Comparison of ENCODE assay signal across 1 cellular context in genomic region chr4:46016306-46016705, GRCh38.
TF ChIP-seq lines count a peak whose summit lies in the region.

No MANE protein-coding gene starts in this region.

TF ChIP-seq in HEK293, 187 proteins besides CTCF, POLR2A, EP300 and RAD21 (continued from another document):
- TF ChIP-seq, protein P1, sequence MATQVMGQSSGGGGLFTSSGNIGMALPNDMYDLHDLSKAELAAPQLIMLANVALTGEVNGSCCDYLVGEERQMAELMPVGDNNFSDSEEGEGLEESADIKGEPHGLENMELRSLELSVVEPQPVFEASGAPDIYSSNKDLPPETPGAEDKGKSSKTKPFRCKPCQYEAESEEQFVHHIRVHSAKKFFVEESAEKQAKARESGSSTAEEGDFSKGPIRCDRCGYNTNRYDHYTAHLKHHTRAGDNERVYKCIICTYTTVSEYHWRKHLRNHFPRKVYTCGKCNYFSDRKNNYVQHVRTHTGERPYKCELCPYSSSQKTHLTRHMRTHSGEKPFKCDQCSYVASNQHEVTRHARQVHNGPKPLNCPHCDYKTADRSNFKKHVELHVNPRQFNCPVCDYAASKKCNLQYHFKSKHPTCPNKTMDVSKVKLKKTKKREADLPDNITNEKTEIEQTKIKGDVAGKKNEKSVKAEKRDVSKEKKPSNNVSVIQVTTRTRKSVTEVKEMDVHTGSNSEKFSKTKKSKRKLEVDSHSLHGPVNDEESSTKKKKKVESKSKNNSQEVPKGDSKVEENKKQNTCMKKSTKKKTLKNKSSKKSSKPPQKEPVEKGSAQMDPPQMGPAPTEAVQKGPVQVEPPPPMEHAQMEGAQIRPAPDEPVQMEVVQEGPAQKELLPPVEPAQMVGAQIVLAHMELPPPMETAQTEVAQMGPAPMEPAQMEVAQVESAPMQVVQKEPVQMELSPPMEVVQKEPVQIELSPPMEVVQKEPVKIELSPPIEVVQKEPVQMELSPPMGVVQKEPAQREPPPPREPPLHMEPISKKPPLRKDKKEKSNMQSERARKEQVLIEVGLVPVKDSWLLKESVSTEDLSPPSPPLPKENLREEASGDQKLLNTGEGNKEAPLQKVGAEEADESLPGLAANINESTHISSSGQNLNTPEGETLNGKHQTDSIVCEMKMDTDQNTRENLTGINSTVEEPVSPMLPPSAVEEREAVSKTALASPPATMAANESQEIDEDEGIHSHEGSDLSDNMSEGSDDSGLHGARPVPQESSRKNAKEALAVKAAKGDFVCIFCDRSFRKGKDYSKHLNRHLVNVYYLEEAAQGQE (tag by site-specific recombination; IDR thresholded peaks at IDR 0.05): peak; percentile 85
- TF ChIP-seq, protein P2, sequence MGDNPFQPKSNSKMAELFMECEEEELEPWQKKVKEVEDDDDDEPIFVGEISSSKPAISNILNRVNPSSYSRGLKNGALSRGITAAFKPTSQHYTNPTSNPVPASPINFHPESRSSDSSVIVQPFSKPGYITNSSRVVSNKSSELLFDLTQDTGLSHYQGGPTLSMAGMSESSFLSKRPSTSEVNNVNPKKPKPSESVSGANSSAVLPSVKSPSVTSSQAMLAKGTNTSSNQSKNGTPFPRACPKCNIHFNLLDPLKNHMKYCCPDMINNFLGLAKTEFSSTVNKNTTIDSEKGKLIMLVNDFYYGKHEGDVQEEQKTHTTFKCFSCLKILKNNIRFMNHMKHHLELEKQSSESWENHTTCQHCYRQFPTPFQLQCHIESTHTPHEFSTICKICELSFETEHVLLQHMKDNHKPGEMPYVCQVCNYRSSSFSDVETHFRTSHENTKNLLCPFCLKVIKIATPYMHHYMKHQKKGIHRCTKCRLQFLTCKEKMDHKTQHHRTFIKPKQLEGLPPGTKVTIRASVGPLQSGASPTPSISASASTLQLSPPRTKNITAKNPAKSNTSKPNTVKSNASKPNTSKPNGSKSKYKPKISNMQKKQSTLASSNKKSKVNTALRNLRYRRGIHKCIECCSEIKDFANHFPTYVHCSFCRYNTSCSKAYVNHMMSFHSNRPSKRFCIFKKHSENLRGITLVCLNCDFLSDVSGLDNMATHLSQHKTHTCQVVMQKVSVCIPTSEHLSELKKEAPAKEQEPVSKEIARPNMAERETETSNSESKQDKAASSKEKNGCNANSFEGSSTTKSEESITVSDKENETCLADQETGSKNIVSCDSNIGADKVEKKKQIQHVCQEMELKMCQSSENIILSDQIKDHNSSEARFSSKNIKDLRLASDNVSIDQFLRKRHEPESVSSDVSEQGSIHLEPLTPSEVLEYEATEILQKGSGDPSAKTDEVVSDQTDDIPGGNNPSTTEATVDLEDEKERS (tag by site-specific recombination; IDR thresholded peaks at IDR 0.05): no peak
- no peak for TF ChIP-seq SETDB1 (IDR thresholded peaks at IDR 0.05; ENCODE audit: insufficient read length, low read length)
